ENCODE assay signal across 1 cellular context in the genomic region with DNA sequence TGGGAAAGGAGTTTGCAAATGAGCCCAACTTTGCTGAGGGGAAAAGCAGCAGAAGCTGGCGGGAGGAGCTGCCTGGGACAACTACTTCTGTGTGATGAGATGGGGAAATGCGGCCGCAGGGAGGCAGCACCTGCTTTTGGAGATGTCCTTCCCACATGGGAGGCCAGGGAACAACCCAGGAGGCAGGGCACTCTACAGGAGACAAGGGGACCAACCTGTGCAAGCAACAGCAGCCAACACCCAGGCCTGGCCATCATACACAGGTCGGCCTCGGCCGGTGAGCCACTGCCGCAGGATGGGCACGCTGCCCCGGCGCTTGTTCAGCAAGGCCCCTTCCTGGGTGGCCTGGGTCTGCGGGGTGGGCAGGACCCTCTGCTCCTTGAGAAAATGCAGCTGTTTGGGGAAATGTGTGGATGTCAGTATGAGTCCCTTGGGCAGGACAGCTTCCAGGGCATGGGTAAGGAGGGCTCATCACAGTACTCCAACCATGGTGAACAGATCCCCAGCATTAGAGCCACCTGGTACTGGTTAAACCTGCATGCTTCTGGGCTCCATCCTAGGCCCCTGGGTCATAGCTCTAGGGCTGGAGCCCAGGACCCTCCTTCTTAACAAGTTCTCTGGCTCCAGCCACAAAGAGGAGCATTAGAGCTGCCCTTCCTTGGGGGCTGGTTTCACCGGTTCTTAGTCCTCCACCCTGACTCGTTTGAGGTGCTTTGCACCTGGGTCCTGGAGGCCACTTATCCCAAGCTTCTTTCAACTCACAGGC.
TF ChIP-seq lines count a peak whose summit lies in the region.

No MANE protein-coding gene starts in this region.

TF ChIP-seq in HCT116, 20 proteins besides CTCF, POLR2A, EP300 and RAD21:
- TF ChIP-seq REST (IDR thresholded peaks at IDR 0.05; ENCODE audit: low read depth) (no peak), ZFX (IDR thresholded peaks at IDR 0.05) (no peak), ZNF274 (IDR thresholded peaks at IDR 0.05; ENCODE audit: low read depth, low read length) (no peak), CBX3 (IDR thresholded peaks at IDR 0.05; ENCODE audit: low read depth) (no peak), MAX (IDR thresholded peaks at IDR 0.05) (no peak), ZBTB33 (IDR thresholded peaks at IDR 0.05; ENCODE audit: extremely low read depth, insufficient replicate concordance, low read length) (no peak), SIN3A (IDR thresholded peaks at IDR 0.05; ENCODE audit: low read depth) (no peak)
- TF ChIP-seq, protein P1, sequence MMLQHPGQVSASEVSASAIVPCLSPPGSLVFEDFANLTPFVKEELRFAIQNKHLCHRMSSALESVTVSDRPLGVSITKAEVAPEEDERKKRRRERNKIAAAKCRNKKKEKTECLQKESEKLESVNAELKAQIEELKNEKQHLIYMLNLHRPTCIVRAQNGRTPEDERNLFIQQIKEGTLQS (IDR thresholded peaks at IDR 0.05), result no peak
TF ChIP-seq in HCT116: peak in this region for 0.
